15 cellular contexts compared by ENCODE assay signal in genomic region chr2:71610671-71611070, GRCh38.
DNase-seq lines count a peak whose midpoint lies in the region; ATAC-seq and TF ChIP-seq lines count a peak whose summit lies in the region.
"Had no signal": no experiment of that assay in that cellular context is flagged by ENCODE, and none has a peak within 500 bp of the region (broad histone marks: within the 10 kb centered on the region; RNA-seq: fewer than 3 reads in every experiment).

No MANE protein-coding gene starts in this region.

- H3K36me3 ChIP-seq in left ventricle myocardium inferior (peaks cover 17% of the 10 kb centered on the region), colonic mucosa (no peaks in the 10 kb centered on the region), osteoblast (ENCODE audit: insufficient read depth, low read length) (no peaks in the 10 kb centered on the region)

- no peaks in the 10 kb centered on the region for H4K20me1 ChIP-seq in osteoblast (ENCODE audit: insufficient read depth, low read length)

- intact Hi-C loops in left cardiac atrium (cut with DNase I) (loop anchor here in 1 of 2 donors (10.0 kb wide), 1 partner anchor 84 kb away; no protein-coding TSS in a partner anchor), left ventricle myocardium inferior (cut with micrococcal nuclease) (no loop called here), colonic mucosa (cut with DNase I) (loop anchor here (5.0 kb wide), 1 partner anchor 197 kb away; no protein-coding TSS in a partner anchor)

- H3K4me1 ChIP-seq in left ventricle myocardium inferior (peaks cover 41% of the 10 kb centered on the region), colonic mucosa (no peaks in the 10 kb centered on the region), osteoblast (ENCODE audit: insufficient read depth, low read length) (peaks cover 3% of the 10 kb centered on the region)

- H3K27me3 ChIP-seq in left ventricle myocardium inferior (ENCODE audit: low read depth) (no peaks in the 10 kb centered on the region), colonic mucosa (no peaks in the 10 kb centered on the region), osteoblast (ENCODE audit: insufficient read depth, low read length) (peaks cover 20% of the 10 kb centered on the region)

- no peak for TF ChIP-seq CTCF in left ventricle myocardium inferior (IDR thresholded peaks at IDR 0.05; ENCODE audit: borderline replicate concordance)
- no peak for TF ChIP-seq CTCF in colonic mucosa (IDR thresholded peaks at IDR 0.05)
- no peak for TF ChIP-seq CTCF in osteoblast (IDR thresholded peaks at IDR 0.05; ENCODE audit: extremely low read depth, low read depth, low read length)

- H3K9me3 ChIP-seq in left ventricle myocardium inferior (replicated peaks) = no peaks in the 10 kb centered on the region
- no peaks in the 10 kb centered on the region for H3K9me3 ChIP-seq in colonic mucosa
- no peaks in the 10 kb centered on the region for H3K9me3 ChIP-seq in osteoblast (ENCODE audit: low read depth, low read length)
- H3K9me3 ChIP-seq: psoas muscle, spleen had no signal

- peak; percentile 6 for DNase-seq in left cardiac atrium
- no peak for DNase-seq in left ventricle myocardium inferior
- DNase-seq in colonic mucosa = peak; percentile 12
- DNase-seq in osteoblast (ENCODE audit: insufficient read length, low spot score, missing footprints) = peak; percentile 66
- no peak for DNase-seq in amygdala (lab: John Stamatoyannopoulos, UW)
- no peak for DNase-seq in COLO668 (lab: John Stamatoyannopoulos, UW; ENCODE audit: unreplicated experiment)
- DNase-seq: effector memory CD8-positive, alpha-beta T cell; NCI-H748 treated with DMSO at 0.1 percent for 48 hours; SIG-M5; spleen; stimulated activated CD4-positive, alpha-beta T cell treated with anti-CD3 and anti-CD28 coated beads, Interleukin-4, amount 100 ng/mL, for 4 hours had no signal

- H3K27ac ChIP-seq in left ventricle myocardium inferior (replicated peaks) (no peak overlapping the region), colonic mucosa (no peak overlapping the region), osteoblast (ENCODE audit: low read depth, low read length) (no peak overlapping the region)
- H3K27ac ChIP-seq: spleen had no signal

- H3K9ac ChIP-seq in colonic mucosa (ENCODE audit: low read depth in 2 of 2, low read length in 2 of 2) = no peak overlapping the region

- H3K4me3 ChIP-seq in left ventricle myocardium inferior = no peak overlapping the region
- no peak overlapping the region for H3K4me3 ChIP-seq in colonic mucosa
- no peak overlapping the region for H3K4me3 ChIP-seq in osteoblast (ENCODE audit: insufficient read depth, low read length)
- H3K4me3 ChIP-seq: psoas muscle, spleen had no signal

- H2AFZ ChIP-seq in osteoblast (ENCODE audit: low read length) = no peak overlapping the region

- H3K4me2 ChIP-seq in osteoblast (ENCODE audit: insufficient read depth, low read length) = no peak overlapping the region

- no peak for ATAC-seq in left cardiac atrium
- no peak for ATAC-seq in GM21360 (IDR thresholded peaks at IDR 0.05; ENCODE audit: unreplicated experiment)
- ATAC-seq: CD8-positive, alpha-beta T cell; effector memory CD8-positive, alpha-beta T cell; naive thymus-derived CD4-positive, alpha-beta T cell had no signal

- no peaks in the 10 kb centered on the region for H3K79me2 ChIP-seq in osteoblast (ENCODE audit: insufficient read depth, low read length)

Comparison
In these comparisons a context has a peak if more than half of its experiments do, and no peak if none do; other contexts are left out.
1. DNase-seq: peak in left cardiac atrium (single experiment), colonic mucosa (single experiment) and osteoblast (single experiment); none in left ventricle myocardium inferior (single experiment), amygdala (0 of 56) and COLO668 (single experiment).